ENCODE assay signal across 7 cellular contexts in the genomic region with DNA sequence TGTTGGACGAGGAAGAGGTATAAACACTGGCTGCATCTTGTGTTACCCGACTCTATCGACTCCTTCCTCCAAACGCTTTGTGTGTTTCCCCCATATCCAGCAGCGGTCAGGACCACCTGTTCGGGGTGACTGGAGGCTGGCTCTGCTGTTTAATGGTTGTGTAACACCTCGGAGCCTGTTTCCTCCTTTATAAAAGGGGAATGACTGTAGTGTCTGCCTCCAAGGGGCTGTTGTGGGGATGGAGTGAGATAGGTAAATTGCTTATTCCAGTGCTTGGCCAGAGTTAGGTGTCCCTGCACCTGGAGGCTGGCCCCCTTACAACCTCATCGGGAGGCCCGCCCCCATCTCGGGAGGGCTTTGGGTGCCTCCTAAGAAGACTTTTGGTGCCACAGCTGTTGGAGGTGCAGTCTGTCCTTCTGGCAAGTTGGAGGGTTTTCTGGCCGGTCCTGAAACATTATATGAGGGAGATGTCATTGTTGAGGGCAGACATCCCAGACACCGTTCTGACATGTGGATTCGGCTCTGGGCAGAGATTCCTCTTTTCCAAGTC. TPM values are rescaled to one million over a fixed set of nuclear protein-coding genes. Genes with fewer than 3 reads are reported as not detected.
DNase-seq lines count a peak whose midpoint lies in the region; ATAC-seq, FAIRE-seq and TF ChIP-seq lines count a peak whose summit lies in the region.

No MANE protein-coding gene starts in this region.

- peak overlapping the region; percentile 84 for H3K4me3 Mint-ChIP-seq in nephron progenitor cell

- H4K20me1 ChIP-seq in OCI-LY1 (ENCODE audit: insufficient read depth, low read length) = no peaks in the 10 kb centered on the region

- H3K9me3 ChIP-seq in OCI-LY1 (ENCODE audit: low read length) = no peaks in the 10 kb centered on the region
- no peaks in the 10 kb centered on the region for H3K9me3 ChIP-seq in ectodermal cell (ENCODE audit: control insufficient read depth, low read length)

- H3K9me2 ChIP-seq in OCI-LY1 (ENCODE audit: low read depth, low read length) = no peaks in the 10 kb centered on the region

- H2AFZ ChIP-seq in OCI-LY1 (ENCODE audit: low read length) = no peak overlapping the region

- peak overlapping the region; percentile 92 for H3K4me2 ChIP-seq in OCI-LY1 (ENCODE audit: low read length)

- H3K27me3 ChIP-seq in OCI-LY1 (ENCODE audit: insufficient read depth, low read length) = no peaks in the 10 kb centered on the region
- H3K27me3 ChIP-seq in ectodermal cell (ENCODE audit: control insufficient read depth, insufficient read depth, low read length, poor library complexity, severe bottlenecking) = peaks cover 42% of the 10 kb centered on the region

- WGBS in ectodermal cell, 2 experiments = 17 to 19% methylated on average over 13 of the region's 13 CpGs

- no peak for TF ChIP-seq CTCF in OCI-LY1 (IDR thresholded peaks at IDR 0.05; ENCODE audit: low read length)
- no peak for TF ChIP-seq CTCF in nephron progenitor cell (IDR thresholded peaks at IDR 0.05)

- FAIRE-seq in GM12892 (lab: Jason Lieb, UNC) = peak; percentile 5

- H3K36me3 ChIP-seq in OCI-LY1 (ENCODE audit: insufficient read depth, low read length) = no peaks in the 10 kb centered on the region
- no peaks in the 10 kb centered on the region for H3K36me3 ChIP-seq in ectodermal cell (ENCODE audit: control insufficient read depth, insufficient read depth, low read length)

- H3F3A ChIP-seq in OCI-LY1 (ENCODE audit: insufficient read depth, low read length) = no peaks in the 10 kb centered on the region; the same call in 1 of the 2 replicates

- ATAC-seq in GM19351 (IDR thresholded peaks at IDR 0.05; ENCODE audit: unreplicated experiment) = no peak
- ATAC-seq in GM21717 (IDR thresholded peaks at IDR 0.05; ENCODE audit: unreplicated experiment) = no peak
- ATAC-seq in HG02798 (IDR thresholded peaks at IDR 0.05; ENCODE audit: poor library complexity, unreplicated experiment) = no peak

- DNase-seq in GM12892 (ENCODE audit: insufficient read length) (no peak), nephron progenitor cell (no peak)

- peaks cover 58% of the 10 kb centered on the region for H3K4me1 Mint-ChIP-seq in nephron progenitor cell

- H3K79me2 ChIP-seq in OCI-LY1 (ENCODE audit: insufficient read depth, low read length) = 0 out of 2 replicates have a peak, but pooled peaks cover 5% of the 10 kb centered on the region

- peak overlapping the region; percentile 72 for H3K9ac ChIP-seq in OCI-LY1 (ENCODE audit: low read length)

- H3K9me3 Mint-ChIP-seq in nephron progenitor cell = no peaks in the 10 kb centered on the region

- H3K36me3 Mint-ChIP-seq in nephron progenitor cell (ENCODE audit: low read depth) = peaks cover 24% of the 10 kb centered on the region

- H3K27ac Mint-ChIP-seq in nephron progenitor cell = peak overlapping the region; percentile 71

- no peak for TF ChIP-seq POLR2A in GM12892 (IDR thresholded peaks at IDR 0.05; ENCODE audit: low read depth, low read length)

- peak overlapping the region; percentile 67 for H3K27ac ChIP-seq in OCI-LY1 (ENCODE audit: low read depth, low read length, poor library complexity, severe bottlenecking)
- H3K27ac ChIP-seq in ectodermal cell (ENCODE audit: insufficient read depth, low read depth, low read length, poor library complexity, severe bottlenecking) = no peak overlapping the region

- H3K27me3 Mint-ChIP-seq in nephron progenitor cell (ENCODE audit: low read depth, poor library complexity) = no peaks in the 10 kb centered on the region

- H3K4me1 ChIP-seq in OCI-LY1 (ENCODE audit: insufficient read depth, low read length, severe bottlenecking) = peaks cover 57% of the 10 kb centered on the region
- H3K4me1 ChIP-seq in ectodermal cell (ENCODE audit: control insufficient read depth, insufficient read depth, low read length) = peaks cover 15% of the 10 kb centered on the region

- H3K4me3 ChIP-seq in OCI-LY1 (ENCODE audit: low read depth, low read length, poor library complexity, severe bottlenecking) (peak overlapping the region; percentile 76), ectodermal cell (ENCODE audit: insufficient read depth, low read depth, low read length) (peak overlapping the region; percentile 45)

RNA-seq across cellular contexts. Expression of gene MLXIP, which starts 1.1 kb away (rescaled TPM):
- polyA plus RNA-seq in GM12892 (2012; ENCODE audit: missing spikeins) = 4.2 TPM
- 15.6 TPM for polyA plus RNA-seq in ectodermal cell (2013, experiment 1 of 4)
- polyA plus RNA-seq in ectodermal cell (2013, experiment 2 of 4) = 16.9 TPM
- 12.9 TPM for polyA plus RNA-seq in ectodermal cell (2013, experiment 3 of 4)
- polyA plus RNA-seq in ectodermal cell (2013, experiment 4 of 4) = 17.3 TPM

RNA-seq across cellular contexts. Expression of gene BCL7A, which starts 57.9 kb away (rescaled TPM):
- polyA plus RNA-seq in GM12892 (2012; ENCODE audit: missing spikeins) = 6.7 TPM
- polyA plus RNA-seq in ectodermal cell (2013, experiment 1 of 4) = 43.6 TPM
- polyA plus RNA-seq in ectodermal cell (2013, experiment 2 of 4) = 39.5 TPM
- 31.9 TPM for polyA plus RNA-seq in ectodermal cell (2013, experiment 3 of 4)
- 33.7 TPM for polyA plus RNA-seq in ectodermal cell (2013, experiment 4 of 4)
